9 cellular contexts compared by ENCODE assay signal in the genomic region with DNA sequence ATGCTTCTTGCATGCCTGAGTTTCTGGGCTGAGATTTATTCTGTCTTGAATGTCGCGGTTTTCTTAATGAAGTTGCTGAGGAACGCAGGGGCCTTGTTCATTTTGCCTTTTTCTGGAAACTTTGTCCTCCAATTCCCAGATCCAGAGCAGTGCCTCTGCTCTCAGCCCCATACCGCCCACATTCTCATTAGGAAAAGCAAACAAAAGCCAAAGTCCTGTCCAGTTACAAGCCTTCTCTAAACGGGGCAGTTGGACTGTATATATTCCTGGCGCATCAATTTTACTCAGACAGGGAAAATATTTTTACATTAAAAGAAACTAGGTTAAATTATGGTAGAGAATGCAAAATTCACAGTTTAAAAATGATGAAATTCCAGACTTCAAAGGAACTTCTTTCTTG. TPM values are rescaled to one million over a fixed set of nuclear protein-coding genes. Genes with fewer than 3 reads are reported as not detected.
DNase-seq lines count a peak whose midpoint lies in the region; TF ChIP-seq lines count a peak whose summit lies in the region.
"Had no signal": no experiment of that assay in that cellular context is flagged by ENCODE, and none has a peak within 500 bp of the region (broad histone marks: within the 10 kb centered on the region; RNA-seq: fewer than 3 reads in every experiment).

No MANE protein-coding gene starts in this region.

- H3K4me3 ChIP-seq in OCI-LY7 (ENCODE audit: low read depth, low read length, poor library complexity, severe bottlenecking) (no peak overlapping the region), ectodermal cell (ENCODE audit: insufficient read depth, low read depth, low read length) (peak overlapping the region; percentile 94)

- H4K20me1 ChIP-seq in OCI-LY7 (ENCODE audit: insufficient read depth, low read length), result peaks cover 11% of the 10 kb centered on the region; the same call in 1 of the 2 replicates

- no peaks in the 10 kb centered on the region for H3K27me3 Mint-ChIP-seq in Calu3 (ENCODE audit: unreplicated experiment)
- no peaks in the 10 kb centered on the region for H3K27me3 Mint-ChIP-seq in nephron progenitor cell (ENCODE audit: low read depth, poor library complexity)

- H3K9me2 ChIP-seq in OCI-LY7 (ENCODE audit: insufficient read depth, low read length), result no peaks in the 10 kb centered on the region

- H3K4me1 ChIP-seq in OCI-LY7 (ENCODE audit: insufficient read depth, low read length, poor library complexity, severe bottlenecking) (peaks cover 22% of the 10 kb centered on the region), ectodermal cell (ENCODE audit: control insufficient read depth, insufficient read depth, low read length) (peaks cover 21% of the 10 kb centered on the region)

- H3K27ac ChIP-seq in OCI-LY7 (ENCODE audit: low read depth, low read length, poor library complexity, severe bottlenecking) (no peak overlapping the region), ectodermal cell (ENCODE audit: insufficient read depth, low read depth, low read length, poor library complexity, severe bottlenecking) (peak overlapping the region; percentile 96)

- TF ChIP-seq CTCF in Calu3 (IDR thresholded peaks at IDR 0.05; ENCODE audit: unreplicated experiment), result no peak
- no peak for TF ChIP-seq CTCF in OCI-LY7 (conservative IDR thresholded peaks at IDR 0.05; ENCODE audit: low read length)
- no peak for TF ChIP-seq CTCF in nephron progenitor cell (IDR thresholded peaks at IDR 0.05)

- POLR2A ChIA-PET in OCI-LY7 (lab: Charles Lee), result interaction anchor here (1.4 to 3.4 kb wide), 4 partner anchors 11 to 60 kb away, joined by 4 to 18 read pairs (median 10); partner anchors contain the start of gene CEP78

- BruUV-seq in Calu3 (replicated peaks; lab: Mats Ljungman, UMichigan) (no TSS peak), OCI-LY7 (replicated peaks; lab: Mats Ljungman, UMichigan) (no TSS peak)

- intact Hi-C loops in Calu3 (cut with micrococcal nuclease; ENCODE audit: unreplicated experiment), result no loop called here
- intact Hi-C loops in OCI-LY7 (cut with micrococcal nuclease; ENCODE audit: unreplicated experiment), result loop anchor here (2.0 to 5.0 kb wide), 3 partner anchors 33 to 1118 kb away; partner anchors contain the start of gene VPS13A

- 66 to 69% methylated on average over 5 of the region's 6 CpGs for WGBS in ectodermal cell, 2 experiments

- H3K4me3 Mint-ChIP-seq in Calu3 (ENCODE audit: low read depth, unreplicated experiment) (peak overlapping the region; percentile 91), nephron progenitor cell (peak overlapping the region; percentile 95)

- peaks cover 38% of the 10 kb centered on the region for H3K36me3 Mint-ChIP-seq in Calu3 (ENCODE audit: insufficient read depth, unreplicated experiment)
- H3K36me3 Mint-ChIP-seq in nephron progenitor cell (ENCODE audit: low read depth), result peaks cover 16% of the 10 kb centered on the region

- CTCF ChIA-PET in Calu3 (lab: Charles Lee) (no interaction called here), OCI-LY7 (lab: Charles Lee; ENCODE audit: unreplicated experiment) (no interaction called here)

- H3K36me3 ChIP-seq in OCI-LY7 (ENCODE audit: insufficient read depth, low read length) (peaks cover 24% of the 10 kb centered on the region), ectodermal cell (ENCODE audit: control insufficient read depth, insufficient read depth, low read length) (peaks cover 2% of the 10 kb centered on the region)
- H3K36me3 ChIP-seq: cardiac muscle cell had no signal

- H2AFZ ChIP-seq in OCI-LY7 (ENCODE audit: low read length), result peak overlapping the region; percentile 93; the same call in 1 of the 2 replicates

- peaks cover 4% of the 10 kb centered on the region; the same call in 1 of the 2 replicates for H3K9me3 ChIP-seq in OCI-LY7 (ENCODE audit: low read length)
- H3K9me3 ChIP-seq in ectodermal cell (ENCODE audit: control insufficient read depth, low read length), result no peaks in the 10 kb centered on the region

- peaks cover 33% of the 10 kb centered on the region for H3K79me2 ChIP-seq in OCI-LY7 (ENCODE audit: insufficient read depth, low read depth, low read length)

- H3K27ac Mint-ChIP-seq in Calu3 (ENCODE audit: unreplicated experiment) (peak overlapping the region; percentile 95), nephron progenitor cell (peak overlapping the region; percentile 94)

- DNase-seq in Calu3, result no peak
- DNase-seq in OCI-LY7 (ENCODE audit: low spot score), result no peak
- DNase-seq in nephron progenitor cell, result no peak
- no peak for DNase-seq in COR-L47 (lab: John Stamatoyannopoulos, UW)
- DNase-seq in SHP77 (lab: John Stamatoyannopoulos, UW), result no peak
- DNase-seq in GM03348 (ENCODE audit: low spot score), result no peak
- no peak for DNase-seq in COLO668 (lab: John Stamatoyannopoulos, UW; ENCODE audit: unreplicated experiment)

- peaks cover 8% of the 10 kb centered on the region for H3K4me1 Mint-ChIP-seq in Calu3 (ENCODE audit: low read depth, unreplicated experiment)
- H3K4me1 Mint-ChIP-seq in nephron progenitor cell, result peaks cover 50% of the 10 kb centered on the region

- H3K27me3 ChIP-seq in ectodermal cell (ENCODE audit: control insufficient read depth, insufficient read depth, low read length, poor library complexity, severe bottlenecking), result no peaks in the 10 kb centered on the region
- H3K27me3 ChIP-seq: cardiac muscle cell had no signal

- H3K4me2 ChIP-seq in OCI-LY7 (ENCODE audit: low read length), result peak overlapping the region; percentile 78; the same call in 1 of the 2 replicates

- H3K9me3 Mint-ChIP-seq in Calu3 (ENCODE audit: low read depth, unreplicated experiment), result no peaks in the 10 kb centered on the region
- H3K9me3 Mint-ChIP-seq in nephron progenitor cell, result no peaks in the 10 kb centered on the region

RNA-seq across cellular contexts. Expression of gene PSAT1, which starts 1.2 kb away (rescaled TPM):
- 56.0 and 69.5 TPM in 2 replicates for total RNA-seq in Calu3 (2022)
- 116 and 125 TPM in 2 replicates for total RNA-seq in OCI-LY7 (2014; rRNA removed; shearing (Covaris generic))
- total RNA-seq in OCI-LY7 (2022), result 268 and 278 TPM in 2 replicates
- polyA plus RNA-seq in ectodermal cell (2013, experiment 1 of 4), result 263 TPM
- 283 TPM for polyA plus RNA-seq in ectodermal cell (2013, experiment 2 of 4)
- polyA plus RNA-seq in ectodermal cell (2013, experiment 3 of 4), result 194 TPM
- 222 TPM for polyA plus RNA-seq in ectodermal cell (2013, experiment 4 of 4)

RNA-seq across cellular contexts. Expression of gene CEP78, which starts 59.9 kb away (rescaled TPM):
- total RNA-seq in Calu3 (2022) (17.3 and 20.8 TPM in 2 replicates), OCI-LY7 (2022) (49.5 and 58.0 TPM in 2 replicates)
- 59.3 and 65.1 TPM in 2 replicates for total RNA-seq in OCI-LY7 (2014; rRNA removed; shearing (Covaris generic))
- polyA plus RNA-seq in ectodermal cell (2013, experiment 1 of 4), result 73.3 TPM
- polyA plus RNA-seq in ectodermal cell (2013, experiment 2 of 4), result 72.9 TPM
- 65.2 TPM for polyA plus RNA-seq in ectodermal cell (2013, experiment 3 of 4)
- 68.0 TPM for polyA plus RNA-seq in ectodermal cell (2013, experiment 4 of 4)
